29 cellular contexts compared by ENCODE assay signal in the genomic region with DNA sequence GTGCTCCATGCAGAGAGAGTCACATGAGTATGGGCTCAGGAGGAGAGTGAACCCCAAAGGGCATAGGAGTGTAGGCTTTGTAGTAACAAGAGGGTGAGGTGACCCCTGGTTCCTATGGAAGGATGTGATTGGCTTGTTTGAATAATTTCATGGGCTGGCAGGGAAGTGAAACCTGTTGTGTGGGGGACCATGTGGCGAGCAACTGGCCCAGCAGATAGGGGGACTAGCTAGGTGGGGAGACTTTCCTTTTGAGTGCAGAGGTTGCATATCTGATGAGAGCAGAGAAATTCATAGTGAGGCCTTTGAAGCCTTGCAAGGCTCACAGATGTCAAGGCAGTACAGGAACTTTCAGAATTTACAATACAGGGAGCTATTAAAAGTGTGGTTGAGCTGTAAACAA.
"Had no signal": no experiment of that assay in that cellular context is flagged by ENCODE, and none has a peak within 500 bp of the region (broad histone marks: within the 10 kb centered on the region; RNA-seq: fewer than 3 reads in every experiment).

No MANE protein-coding gene starts in this region.

- H3K27me3 ChIP-seq: breast epithelium, Peyer's patch, SJSA1 had no signal

- H3K9me3 ChIP-seq: breast epithelium, Peyer's patch, SJSA1 had no signal

- H3K27ac ChIP-seq: breast epithelium, coronary artery, Peyer's patch, SJSA1 had no signal

- H3K4me1 ChIP-seq: breast epithelium, Peyer's patch, SJSA1 had no signal

- H3K4me3 ChIP-seq: breast epithelium, coronary artery, Peyer's patch, SJSA1 had no signal

- ATAC-seq: activated CD8-positive, alpha-beta T cell treated with anti-CD3 and anti-CD28 coated beads, Interleukin-2, amount 10 ng/mL, durations not matched to agents 7 days and 5 days; SK-N-SH treated with all-trans-retinoic acid at 6 μM for 48 hours; WTC11 had no signal

- DNase-seq: activated CD4-positive, alpha-beta T cell treated with anti-CD3 and anti-CD28 coated beads for 48 hours; activated CD4-positive, alpha-beta T cell treated with anti-CD3 and anti-CD28 coated beads, Interleukin-2, amount 50 U/mL, for 4 hours; activated CD4-positive, CD25-positive, alpha-beta regulatory T cell treated with anti-CD3 and anti-CD28 coated beads, Interleukin-2, amount 50 U/mL, for 72 hours; activated CD8-positive, alpha-beta memory T cell treated with anti-CD3 and anti-CD28 coated beads, Interleukin-2, amount 50 U/mL, for 48 hours; activated CD8-positive, alpha-beta T cell treated with anti-CD3 and anti-CD28 coated beads, Interleukin-2, amount 10 ng/mL, durations not matched to agents 7 days and 5 days; activated effector memory CD4-positive, alpha-beta T cell treated with Interleukin-2 at 50 U/mL for 16 hours; activated naive CD4-positive, alpha-beta T cell; activated T-cell treated with anti-CD3 and anti-CD28 coated beads, Interleukin-2, amount 50 U/mL, for 1 hour; aorta; central memory CD4-positive, alpha-beta T cell; NCI-H1092; NCI-H1417 treated with DMSO at 0.1 percent for 48 hours; NCI-H1694; NCI-H2029; NCI-H2107; NCI-H2171 treated with DMSO at 0.1 percent for 48 hours; NCI-H226; NCI-H526; NCI-H774; NK-92 treated with Interleukin-12 subunit alpha and Interleukin-12 subunit beta, amount 100 ng/mL, for 24 hours; Peyer's patch; SHP77; SW 1271; T-helper 9 cell had no signal

- H3K36me3 ChIP-seq: Peyer's patch, SJSA1 had no signal
